In genomic region chr5:152901754-152902153, GRCh38 we compare ENCODE assay signal across 35 cellular contexts.
"Had no signal": no experiment of that assay in that cellular context is flagged by ENCODE, and none has a peak within 500 bp of the region (broad histone marks: within the 10 kb centered on the region; RNA-seq: fewer than 3 reads in every experiment).

No MANE protein-coding gene starts in this region.

- H3K4me2 ChIP-seq: KMS-11 had no signal

- H3K27ac ChIP-seq: KMS-11 had no signal

- DNase-seq: Karpas-422, Kasumi-1, KG1, MG63, MM.1S, MV-4-11, NCI-H1048, NCI-H1092, NCI-H1092 treated with DMSO at 0.1 percent for 48 hours, NCI-H1105, NCI-H1105 treated with DMSO at 0.1 percent for 48 hours, NCI-H1417, NCI-H1417 treated with DMSO at 0.1 percent for 48 hours, NCI-H1436, NCI-H1436 treated with DMSO at 0.1 percent for 48 hours, NCI-H146, NCI-H1694, NCI-H1694 treated with DMSO at 0.1 percent for 48 hours, NCI-H187, NCI-H187 treated with DMSO at 0.1 percent for 48 hours, NCI-H1930, NCI-H2029, NCI-H2029 treated with DMSO at 0.1 percent for 48 hours, NCI-H2081, NCI-H2081 treated with DMSO at 0.1 percent for 48 hours, NCI-H2107, NCI-H2171, NCI-H2171 treated with DMSO at 0.1 percent for 48 hours, NCI-H2227 treated with DMSO at 0.1 percent for 48 hours, NCI-H226, NCI-H345, NCI-H446, NCI-H446 treated with DMSO at 0.1 percent for 48 hours, NCI-H510A had no signal

- H3K36me3 ChIP-seq: MG63 had no signal

- H3K4me3 ChIP-seq: MG63 had no signal

- H3K9me3 ChIP-seq: MG63 had no signal

- H3K9ac ChIP-seq: KMS-11 had no signal
